Comparison of ENCODE assay signal across 8 cellular contexts in the genomic region with DNA sequence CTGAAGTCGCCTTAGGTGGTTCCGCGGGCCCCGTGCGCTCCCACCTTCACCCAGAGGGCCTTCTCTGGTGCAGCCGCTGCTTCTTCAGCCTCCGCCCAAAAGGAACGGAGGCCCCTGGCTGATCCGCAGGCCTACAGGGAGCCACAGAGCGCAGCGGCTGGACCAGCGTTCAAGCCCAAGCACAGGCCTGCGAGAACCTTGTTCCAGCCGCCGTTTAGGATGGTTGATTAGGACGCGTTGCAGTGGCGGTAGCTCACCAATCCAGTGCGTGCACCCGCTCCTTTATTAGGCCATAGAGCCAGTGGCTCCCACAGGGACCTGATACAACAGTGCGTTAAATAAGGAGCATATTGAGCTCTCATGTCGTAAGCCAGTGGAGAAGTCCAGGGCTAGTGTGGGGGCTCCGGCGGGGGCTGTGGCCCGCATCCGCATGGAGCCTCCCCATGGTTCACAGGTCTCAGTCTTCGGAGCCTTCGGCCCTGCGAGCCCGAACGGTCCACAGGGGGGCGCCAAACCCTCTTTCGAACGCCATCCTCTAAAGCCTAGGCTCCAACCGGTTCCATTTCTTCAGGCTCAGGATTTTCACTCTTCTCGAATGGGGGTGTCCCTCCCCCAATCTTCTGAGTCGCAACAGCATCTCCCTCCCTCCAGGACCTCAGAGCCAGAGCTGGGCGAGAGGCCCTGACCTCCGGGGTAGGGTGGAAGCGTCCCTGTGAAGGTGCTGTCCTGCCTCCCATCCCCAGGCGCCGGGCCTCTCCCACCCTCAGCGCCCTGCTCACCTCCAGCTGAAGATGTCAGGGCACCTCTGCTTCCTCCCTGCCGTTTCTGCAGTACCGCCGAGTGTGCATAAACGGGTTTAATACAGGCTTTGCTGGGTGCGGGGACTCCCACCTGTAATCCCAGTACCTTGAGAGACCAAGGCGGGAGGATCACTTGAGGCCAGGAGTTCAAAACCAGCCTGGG.
DNase-seq lines count a peak whose midpoint lies in the region; ATAC-seq and TF ChIP-seq lines count a peak whose summit lies in the region.
"Not testable (repeated sequence)": the region's sequence is repeated elsewhere in the genome, so short reads cannot be mapped to it uniquely, and the experiment has no call there.

No MANE protein-coding gene starts in this region.

- H3K4me3 ChIP-seq in RWPE2 (ENCODE audit: severe bottlenecking); sigmoid colon; tibial nerve: not testable (repeated sequence)

- intact Hi-C loops in dendritic cell treated with granulocyte-macrophage colony-stimulating factor and Interleukin-4, amounts not matched to agents 40 ng/mL and 50 ng/mL, for 4 days (cut with micrococcal nuclease); sigmoid colon (cut with DNase I): not testable (repeated sequence)

- H3K27me3 Mint-ChIP-seq in dendritic cell treated with granulocyte-macrophage colony-stimulating factor and Interleukin-4, amounts not matched to agents 40 ng/mL and 50 ng/mL, for 4 days = not testable (repeated sequence)

- not testable (repeated sequence) for TF ChIP-seq CTCF in RWPE2 (IDR thresholded peaks at IDR 0.05; ENCODE audit: poor library complexity, severe bottlenecking)
- peak; percentile 15 to 58 (median 28) for TF ChIP-seq CTCF in sigmoid colon (IDR thresholded peaks at IDR 0.05)
- TF ChIP-seq CTCF in tibial nerve (IDR thresholded peaks at IDR 0.05) = peak; percentile 26 to 65 (median 52)

- H3K27ac ChIP-seq in RWPE2 (ENCODE audit: poor library complexity, severe bottlenecking); sigmoid colon; tibial nerve: not testable (repeated sequence)

- not testable (repeated sequence) for H3K36me3 Mint-ChIP-seq in dendritic cell treated with granulocyte-macrophage colony-stimulating factor and Interleukin-4, amounts not matched to agents 40 ng/mL and 50 ng/mL, for 4 days (ENCODE audit: low read depth)

- WGBS in sigmoid colon, 2 donors = 54 to 62% methylated on average over 47 to 49 of the region's 49 CpGs
- WGBS in tibial nerve, 2 donors = 52 to 53% methylated on average over 33 to 39 of the region's 49 CpGs

- H3K27me3 ChIP-seq in RWPE2 (ENCODE audit: insufficient read depth, poor library complexity, severe bottlenecking); sigmoid colon; tibial nerve: not testable (repeated sequence)

- H3K36me3 ChIP-seq in RWPE2 (ENCODE audit: low read depth); sigmoid colon; tibial nerve: not testable (repeated sequence)

- peak overlapping the region; percentile 63 for H3K27ac Mint-ChIP-seq in dendritic cell treated with granulocyte-macrophage colony-stimulating factor and Interleukin-4, amounts not matched to agents 40 ng/mL and 50 ng/mL, for 4 days

- H3K4me1 Mint-ChIP-seq in dendritic cell treated with granulocyte-macrophage colony-stimulating factor and Interleukin-4, amounts not matched to agents 40 ng/mL and 50 ng/mL, for 4 days (ENCODE audit: low read depth) = peaks cover 27% of the 10 kb centered on the region

- peak; percentile 54 for DNase-seq in GDM1 (lab: John Stamatoyannopoulos, UW)
- peak; percentile 32 for DNase-seq in M059J (ENCODE audit: low read depth)
- DNase-seq in RWPE2 (ENCODE audit: low spot score) = not testable (repeated sequence)
- peak; percentile 93 for DNase-seq in activated CD8-positive, alpha-beta memory T cell treated with anti-CD3 and anti-CD28 coated beads, Interleukin-2, amount 50 U/mL, for 48 hours
- DNase-seq in iris pigment epithelial cell (ENCODE audit: low read depth) = peak; percentile 37
- DNase-seq in sigmoid colon = peak; percentile 71
- peak in 1 of 2 donors; percentile 48 for DNase-seq in tibial nerve (ENCODE audit: low spot score in 2 of 2)

- not testable (repeated sequence) for TF ChIP-seq POLR2A in sigmoid colon (IDR thresholded peaks at IDR 0.05); tibial nerve (IDR thresholded peaks at IDR 0.05)

- not testable (repeated sequence) for H3K4me1 ChIP-seq in RWPE2 (ENCODE audit: insufficient read depth, poor library complexity, severe bottlenecking); sigmoid colon; tibial nerve

- not testable (repeated sequence) for H3K9me3 ChIP-seq in RWPE2 (ENCODE audit: severe bottlenecking); sigmoid colon; tibial nerve

- not testable (repeated sequence) for H3K9me3 Mint-ChIP-seq in dendritic cell treated with granulocyte-macrophage colony-stimulating factor and Interleukin-4, amounts not matched to agents 40 ng/mL and 50 ng/mL, for 4 days

- not testable (repeated sequence) for H3K4me3 Mint-ChIP-seq in dendritic cell treated with granulocyte-macrophage colony-stimulating factor and Interleukin-4, amounts not matched to agents 40 ng/mL and 50 ng/mL, for 4 days

- peak; percentile 58; the same call in 1 of the 3 replicates for ATAC-seq in RWPE2 (ENCODE audit: low read depth)

- not testable (repeated sequence) for TF ChIP-seq EP300 in sigmoid colon (IDR thresholded peaks at IDR 0.05); tibial nerve (IDR thresholded peaks at IDR 0.05)
